ENCODE assay signal across 32 cellular contexts in genomic region chr1:232570007-232570406, GRCh38. TPM values are rescaled to one million over a fixed set of nuclear protein-coding genes. Genes with fewer than 3 reads are reported as not detected.
DNase-seq lines count a peak whose midpoint lies in the region; ATAC-seq and TF ChIP-seq lines count a peak whose summit lies in the region.
"Had no signal": no experiment of that assay in that cellular context is flagged by ENCODE, and none has a peak within 500 bp of the region (broad histone marks: within the 10 kb centered on the region; RNA-seq: fewer than 3 reads in every experiment).

No MANE protein-coding gene starts in this region.

- no peak overlapping the region for H3K23ac ChIP-seq in mesenchymal stem cell (ENCODE audit: low read length in 2 of 2)

- H3K27me3 ChIP-seq in A673 (replicated peaks; ENCODE audit: insufficient read depth, low read depth, low read length, poor library complexity) (no peaks in the 10 kb centered on the region), gastroesophageal sphincter (no peaks in the 10 kb centered on the region), mesenchymal stem cell (ENCODE audit: control insufficient read depth in 1 of 2, insufficient read depth in 1 of 2, low read length in 2 of 2) (no peaks in the 10 kb centered on the region)
- H3K27me3 ChIP-seq: BLaER1 treated with 17β-estradiol and CSF1 and Interleukin-3, amounts not matched to agents 10 nM and 100 nM; foreskin keratinocyte; spleen; vagina had no signal

- H2AK5ac ChIP-seq in mesenchymal stem cell (ENCODE audit: low read length, severe bottlenecking): no peak overlapping the region

- ATAC-seq in gastroesophageal sphincter: no peak
- no peak for ATAC-seq in HG02610 (IDR thresholded peaks at IDR 0.05; ENCODE audit: unreplicated experiment)
- ATAC-seq: activated CD8-positive, alpha-beta T cell treated with anti-CD3 and anti-CD28 coated beads, Interleukin-2, amount 10 ng/mL, durations not matched to agents 7 days and 5 days; foreskin keratinocyte; natural killer cell treated with Interleukin-12 subunit alpha and Interleukin-12 subunit beta and Interleukin-15 and Interleukin-18, amount 100 ng/mL, for 72 hours; stimulated activated effector memory CD8-positive, alpha-beta T cell treated with anti-CD3 and anti-CD28 coated beads, Interleukin-12 subunit alpha, Interleukin-12 subunit beta, amount 100 ng/mL, for 72 hours had no signal

- no peak overlapping the region for H2BK120ac ChIP-seq in mesenchymal stem cell (ENCODE audit: low read depth, low read length)

- H2BK15ac ChIP-seq in mesenchymal stem cell (ENCODE audit: low read depth, poor library complexity, severe bottlenecking): no peak overlapping the region

- BruUV-seq in A673 (replicated peaks; lab: Mats Ljungman, UMichigan): no TSS peak

- no peak overlapping the region for H3K4me2 ChIP-seq in mesenchymal stem cell (ENCODE audit: low read length, poor library complexity, severe bottlenecking)
- H3K4me2 ChIP-seq: BLaER1 treated with 17β-estradiol and CSF1 and Interleukin-3, amounts not matched to agents 10 nM and 100 nM; PC-9 had no signal

- peak; percentile 50 for DNase-seq in A673 (ENCODE audit: low spot score)
- peak; percentile 45 for DNase-seq in H4 (ENCODE audit: low spot score)
- peak; percentile 81 for DNase-seq in astrocyte of the hippocampus (ENCODE audit: low read depth, low spot score)
- DNase-seq in mesenchymal stem cell: no peak
- DNase-seq in OCI-M1 (lab: John Stamatoyannopoulos, UW): no peak
- no peak for DNase-seq in AG08396 (ENCODE audit: low spot score)
- DNase-seq: ACHN; activated CD4-positive, CD25-positive, alpha-beta regulatory T cell treated with anti-CD3 and anti-CD28 coated beads, Interleukin-2, amount 50 U/mL, for 72 hours; activated CD8-positive, alpha-beta T cell treated with anti-CD3 and anti-CD28 coated beads, Interleukin-2, amount 10 ng/mL, durations not matched to agents 7 days and 5 days; activated gamma-delta T cell treated with Interleukin-2 at 50 U/mL for 16 hours; activated T-cell treated with anti-CD3 and anti-CD28 coated beads, Interleukin-2, amount 50 U/mL, for 24 hours; cortex of kidney; endodermal cell; HCEC 1CT; immature natural killer cell; NCI-H1105; NCI-H2029; NCI-H2227 treated with DMSO at 0.1 percent for 48 hours; NCI-H748 treated with DMSO at 0.1 percent for 48 hours; PC-9; SIG-M5; spleen; stimulated activated CD4-positive, alpha-beta T cell treated with anti-CD3 and anti-CD28 coated beads, Interleukin-2, amount 100 ng/mL, for 48 hours; T-helper 1 cell had no signal

- H3K79me1 ChIP-seq in mesenchymal stem cell (replicated peaks; ENCODE audit: low read length, poor library complexity, severe bottlenecking): peaks cover 40% of the 10 kb centered on the region

- no peak overlapping the region for H3K18ac ChIP-seq in mesenchymal stem cell (ENCODE audit: low read depth in 1 of 2, low read length in 2 of 2)

- H3K27ac ChIP-seq in A673 (ENCODE audit: low read depth, low read length, poor library complexity, severe bottlenecking) (no peak overlapping the region), gastroesophageal sphincter (peak overlapping the region in 3 of 4 donors; percentile 31 to 56 (median 48)), mesenchymal stem cell (ENCODE audit: low read length, poor library complexity, severe bottlenecking) (no peak overlapping the region)
- H3K27ac ChIP-seq: BLaER1 treated with 17β-estradiol and CSF1 and Interleukin-3, amounts not matched to agents 10 nM and 100 nM; foreskin keratinocyte; PC-9; vagina had no signal

- H3K4ac ChIP-seq in mesenchymal stem cell (ENCODE audit: low read depth in 1 of 2, low read length in 2 of 2): no peak overlapping the region

- H2BK5ac ChIP-seq in mesenchymal stem cell (ENCODE audit: low read depth, low read length, poor library complexity, severe bottlenecking): no peak overlapping the region

- CTCF ChIA-PET in A673 (lab: Charles Lee): no interaction called here

- no peaks in the 10 kb centered on the region for H3K9me3 ChIP-seq in A673 (ENCODE audit: low read depth, low read length, poor library complexity, severe bottlenecking)
- no peaks in the 10 kb centered on the region for H3K9me3 ChIP-seq in gastroesophageal sphincter
- no peaks in the 10 kb centered on the region for H3K9me3 ChIP-seq in mesenchymal stem cell (ENCODE audit: control insufficient read depth, low read length)
- H3K9me3 ChIP-seq: spleen, vagina had no signal

- H3K9ac ChIP-seq in mesenchymal stem cell (ENCODE audit: low read length): no peak overlapping the region
- H3K9ac ChIP-seq: BLaER1 treated with 17β-estradiol and CSF1 and Interleukin-3, amounts not matched to agents 10 nM and 100 nM had no signal

- TF ChIP-seq CTCF in A673 (conservative IDR thresholded peaks at IDR 0.05; ENCODE audit: low read depth, low read length) (no peak), gastroesophageal sphincter (IDR thresholded peaks at IDR 0.05) (no peak)

- 15 to 18% methylated on average over 5 of the region's 5 CpGs for WGBS in gastroesophageal sphincter (ENCODE audit: low coverage in 1 of 2), 2 donors
- WGBS in mesenchymal stem cell: 97% methylated on average over 3 of the region's 5 CpGs

- no peak overlapping the region for H2BK12ac ChIP-seq in mesenchymal stem cell (ENCODE audit: low read length in 2 of 2)

- no peak overlapping the region for H4K91ac ChIP-seq in mesenchymal stem cell (ENCODE audit: low read length)

- no peak overlapping the region for H4K8ac ChIP-seq in mesenchymal stem cell (ENCODE audit: low read length)

- no peak overlapping the region for H3K14ac ChIP-seq in mesenchymal stem cell (ENCODE audit: low read length in 2 of 2)

- H2AFZ ChIP-seq in mesenchymal stem cell (ENCODE audit: low read depth, low read length): no peak overlapping the region
- H2AFZ ChIP-seq: PC-9 had no signal

- no peak overlapping the region for H3K4me3 ChIP-seq in A673 (ENCODE audit: low read depth, low read length, poor library complexity, severe bottlenecking)
- H3K4me3 ChIP-seq in gastroesophageal sphincter: no peak overlapping the region
- H3K4me3 ChIP-seq in mesenchymal stem cell (ENCODE audit: insufficient read depth in 1 of 2, low read depth in 1 of 2, low read length in 2 of 2): no peak overlapping the region
- H3K4me3 ChIP-seq: BLaER1 treated with 17β-estradiol and CSF1 and Interleukin-3, amounts not matched to agents 10 nM and 100 nM; PC-9; spleen; vagina had no signal

- no peak for TF ChIP-seq POLR2A in gastroesophageal sphincter (IDR thresholded peaks at IDR 0.05)

- POLR2A ChIA-PET in A673 (lab: Charles Lee; ENCODE audit: low non-redundant PET): interaction anchor here (0.7 kb wide), 1 partner anchor 1049 kb away, joined by 3 read pairs; no protein-coding TSS in a partner anchor

- TF ChIP-seq EP300 in gastroesophageal sphincter (IDR thresholded peaks at IDR 0.05): no peak

- H3K36me3 ChIP-seq in A673 (ENCODE audit: insufficient read depth, low read length, poor library complexity, severe bottlenecking) (no peaks in the 10 kb centered on the region), gastroesophageal sphincter (no peaks in the 10 kb centered on the region), mesenchymal stem cell (ENCODE audit: control insufficient read depth in 1 of 2, insufficient read depth in 2 of 2, low read depth in 1 of 2, low read length in 2 of 2) (peaks cover 0 to 23% of the 10 kb centered on the region in 2 experiments)
- H3K36me3 ChIP-seq: spleen, vagina had no signal

- intact Hi-C loops in A673 (cut with micrococcal nuclease; ENCODE audit: unreplicated experiment): no loop called here

- peaks cover 31% of the 10 kb centered on the region for H3K4me1 ChIP-seq in A673 (ENCODE audit: insufficient read depth, low read length, poor library complexity, severe bottlenecking)
- H3K4me1 ChIP-seq in gastroesophageal sphincter: peaks cover 3 to 72% (median 10%) of the 10 kb centered on the region in 3 donors
- peaks cover 9% of the 10 kb centered on the region for H3K4me1 ChIP-seq in mesenchymal stem cell (ENCODE audit: control insufficient read depth, insufficient read depth, low read depth, low read length)
- H3K4me1 ChIP-seq: vagina had no signal

RNA-seq across cellular contexts. Expression of gene SIPA1L2, which starts 59.9 kb away (rescaled TPM):
- total RNA-seq in A673 (2021) (3.4 and 6.2 TPM in 2 replicates), gastroesophageal sphincter (10 to 100 TPM; 29.5 to 65.2 (median 32.6) TPM)
- 7.5 and 10.6 TPM in 2 replicates for total RNA-seq in H4 (2014; rRNA removed; shearing (Covaris generic))
- 10.2 TPM for polyA plus RNA-seq in mesenchymal stem cell (2013, experiment 1 of 2)
- 9.6 TPM for polyA plus RNA-seq in mesenchymal stem cell (2013, experiment 2 of 2)
- total RNA-seq: PC-9 had no signal
- polyA plus RNA-seq: IgD-negative memory B cell had no signal

Comparison
In these comparisons a context has a peak if more than half of its experiments do, and no peak if none do; other contexts are left out.
1. DNase-seq: peak in A673 (single experiment), H4 (single experiment) and astrocyte of the hippocampus (single experiment); none in mesenchymal stem cell (single experiment), OCI-M1 (single experiment) and AG08396 (single experiment).
2. H3K27ac ChIP-seq: peak in gastroesophageal sphincter (3 of 4); none in A673 (single experiment) and mesenchymal stem cell (single experiment).